In genomic region chr10:17730667-17731066, GRCh38 we compare ENCODE assay signal across 16 cellular contexts. TPM values are rescaled to one million over a fixed set of nuclear protein-coding genes. Genes with fewer than 3 reads are reported as not detected.
"Had no signal": no experiment of that assay in that cellular context is flagged by ENCODE, and none has a peak within 500 bp of the region (broad histone marks: within the 10 kb centered on the region; RNA-seq: fewer than 3 reads in every experiment).

No MANE protein-coding gene starts in this region.

- H3K4me3 Mint-ChIP-seq: activated CD4-positive, alpha-beta memory T cell treated with anti-CD3 and anti-CD28 coated beads, Interleukin-2, amount 10 ng/mL, durations not matched to agents 7 days and 5 days; activated CD4-positive, alpha-beta T cell treated with anti-CD3 and anti-CD28 coated beads for 36 hours; activated CD8-positive, alpha-beta memory T cell treated with anti-CD3 and anti-CD28 coated beads, Interleukin-2, amount 10 ng/mL, durations not matched to agents 7 days and 5 days; activated naive CD4-positive, alpha-beta T cell treated with anti-CD3 and anti-CD28 coated beads for 36 hours; nephron; T-cell; WTC11 had no signal

- H3K27ac ChIP-seq: coronary artery, hepatocyte had no signal

- H3K9me3 Mint-ChIP-seq: activated CD4-positive, alpha-beta memory T cell treated with anti-CD3 and anti-CD28 coated beads, Interleukin-2, amount 10 ng/mL, durations not matched to agents 7 days and 5 days; activated naive CD4-positive, alpha-beta T cell treated with anti-CD3 and anti-CD28 coated beads for 36 hours; activated T-helper 2 cell treated with anti-CD3 and anti-CD28 coated beads, Interferon-gamma antibody, Interleukin-2, Interleukin-4, amounts not matched to agents 10 μg/mL and 5 μg/mL and 100 μg/mL, durations not matched to agents 14 hours and 24 hours and 36 hours; nephron; T-cell; WTC11 had no signal

- DNase-seq: activated CD4-positive, alpha-beta memory T cell treated with anti-CD3 and anti-CD28 coated beads, Interleukin-2, amount 10 ng/mL, durations not matched to agents 7 days and 5 days; activated CD4-positive, alpha-beta T cell treated with anti-CD3 and anti-CD28 coated beads for 36 hours; activated CD8-positive, alpha-beta memory T cell treated with anti-CD3 and anti-CD28 coated beads, Interleukin-2, amount 10 ng/mL, durations not matched to agents 7 days and 5 days; activated naive CD4-positive, alpha-beta T cell treated with anti-CD3 and anti-CD28 coated beads for 36 hours; activated T-cell treated with anti-CD3 and anti-CD28 coated beads, Interleukin-2, amount 50 U/mL, for 1 hour; nucleus accumbens; posterior cingulate gyrus; stimulated activated naive CD8-positive, alpha-beta T cell treated with anti-CD3 and anti-CD28 coated beads, Interleukin-15, Interleukin-2, amounts not matched to agents 100 U/mL and 50 U/mL, for 24 hours; T-cell; trophoblast cell had no signal

- H3K27me3 Mint-ChIP-seq: activated CD4-positive, alpha-beta memory T cell treated with anti-CD3 and anti-CD28 coated beads, Interleukin-2, amount 10 ng/mL, durations not matched to agents 7 days and 5 days; activated CD4-positive, alpha-beta T cell treated with anti-CD3 and anti-CD28 coated beads for 36 hours; activated CD8-positive, alpha-beta memory T cell treated with anti-CD3 and anti-CD28 coated beads, Interleukin-2, amount 10 ng/mL, durations not matched to agents 7 days and 5 days; T-cell had no signal

- H3K27me3 ChIP-seq: hepatocyte had no signal

- H3K4me1 Mint-ChIP-seq: activated CD4-positive, alpha-beta memory T cell treated with anti-CD3 and anti-CD28 coated beads, Interleukin-2, amount 10 ng/mL, durations not matched to agents 7 days and 5 days; activated CD4-positive, alpha-beta T cell treated with anti-CD3 and anti-CD28 coated beads for 36 hours; activated CD8-positive, alpha-beta memory T cell treated with anti-CD3 and anti-CD28 coated beads, Interleukin-2, amount 10 ng/mL, durations not matched to agents 7 days and 5 days; nephron; T-cell; WTC11 had no signal

- H3K36me3 Mint-ChIP-seq: activated CD8-positive, alpha-beta memory T cell treated with anti-CD3 and anti-CD28 coated beads, Interleukin-2, amount 10 ng/mL, durations not matched to agents 7 days and 5 days; T-cell; WTC11 had no signal

- H3K4me3 ChIP-seq: coronary artery, hepatocyte, lung had no signal

- ATAC-seq: activated CD4-positive, alpha-beta T cell treated with anti-CD3 and anti-CD28 coated beads for 36 hours; activated CD8-positive, alpha-beta memory T cell treated with anti-CD3 and anti-CD28 coated beads, Interleukin-2, amount 10 ng/mL, durations not matched to agents 7 days and 5 days; stimulated activated naive CD8-positive, alpha-beta T cell treated with anti-CD3 and anti-CD28 coated beads, Interleukin-15, Interleukin-2, amounts not matched to agents 100 U/mL and 50 U/mL, for 24 hours; T-cell; WTC11 had no signal

- H3K27ac Mint-ChIP-seq: activated CD4-positive, alpha-beta memory T cell treated with anti-CD3 and anti-CD28 coated beads, Interleukin-2, amount 10 ng/mL, durations not matched to agents 7 days and 5 days; activated CD4-positive, alpha-beta T cell treated with anti-CD3 and anti-CD28 coated beads for 36 hours; activated CD8-positive, alpha-beta memory T cell treated with anti-CD3 and anti-CD28 coated beads, Interleukin-2, amount 10 ng/mL, durations not matched to agents 7 days and 5 days; activated naive CD4-positive, alpha-beta T cell treated with anti-CD3 and anti-CD28 coated beads for 36 hours; activated T-helper 2 cell treated with anti-CD3 and anti-CD28 coated beads, Interferon-gamma antibody, Interleukin-2, Interleukin-4, amounts not matched to agents 10 μg/mL and 5 μg/mL and 100 μg/mL, durations not matched to agents 14 hours and 24 hours and 36 hours; nephron; T-cell; WTC11 had no signal

RNA-seq across cellular contexts. Expression of gene TMEM236, which starts 21.3 kb away (rescaled TPM):
- total RNA-seq: activated naive CD4-positive, alpha-beta T cell treated with anti-CD3 and anti-CD28 coated beads for 36 hours had no signal
